Comparison of ENCODE assay signal across 1 cellular context in the genomic region with DNA sequence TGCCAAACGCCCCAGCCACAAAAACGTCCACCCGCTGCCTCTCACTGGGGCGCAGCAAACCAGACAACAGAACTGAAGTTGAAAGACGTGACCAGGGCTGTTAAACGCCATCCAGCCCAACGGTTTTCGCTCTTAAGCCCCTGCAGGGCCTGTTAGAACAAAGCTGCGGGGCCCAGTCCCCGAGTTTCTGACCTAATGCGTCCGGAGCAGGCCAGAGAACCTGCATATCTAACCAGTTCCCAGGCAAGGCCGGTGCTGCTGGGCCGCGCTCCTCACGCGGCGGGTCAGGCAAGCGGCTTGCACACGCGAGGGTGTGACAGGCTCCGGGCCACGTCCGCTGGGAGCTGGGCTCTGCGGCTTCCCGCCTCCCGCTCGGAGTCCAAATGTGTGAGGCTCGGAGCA.
TF ChIP-seq lines count a peak whose summit lies in the region.

No MANE protein-coding gene starts in this region.

TF ChIP-seq in HepG2, 621 proteins besides CTCF, POLR2A, EP300 and RAD21 (continued from another document):
- TF ChIP-seq, protein P1, sequence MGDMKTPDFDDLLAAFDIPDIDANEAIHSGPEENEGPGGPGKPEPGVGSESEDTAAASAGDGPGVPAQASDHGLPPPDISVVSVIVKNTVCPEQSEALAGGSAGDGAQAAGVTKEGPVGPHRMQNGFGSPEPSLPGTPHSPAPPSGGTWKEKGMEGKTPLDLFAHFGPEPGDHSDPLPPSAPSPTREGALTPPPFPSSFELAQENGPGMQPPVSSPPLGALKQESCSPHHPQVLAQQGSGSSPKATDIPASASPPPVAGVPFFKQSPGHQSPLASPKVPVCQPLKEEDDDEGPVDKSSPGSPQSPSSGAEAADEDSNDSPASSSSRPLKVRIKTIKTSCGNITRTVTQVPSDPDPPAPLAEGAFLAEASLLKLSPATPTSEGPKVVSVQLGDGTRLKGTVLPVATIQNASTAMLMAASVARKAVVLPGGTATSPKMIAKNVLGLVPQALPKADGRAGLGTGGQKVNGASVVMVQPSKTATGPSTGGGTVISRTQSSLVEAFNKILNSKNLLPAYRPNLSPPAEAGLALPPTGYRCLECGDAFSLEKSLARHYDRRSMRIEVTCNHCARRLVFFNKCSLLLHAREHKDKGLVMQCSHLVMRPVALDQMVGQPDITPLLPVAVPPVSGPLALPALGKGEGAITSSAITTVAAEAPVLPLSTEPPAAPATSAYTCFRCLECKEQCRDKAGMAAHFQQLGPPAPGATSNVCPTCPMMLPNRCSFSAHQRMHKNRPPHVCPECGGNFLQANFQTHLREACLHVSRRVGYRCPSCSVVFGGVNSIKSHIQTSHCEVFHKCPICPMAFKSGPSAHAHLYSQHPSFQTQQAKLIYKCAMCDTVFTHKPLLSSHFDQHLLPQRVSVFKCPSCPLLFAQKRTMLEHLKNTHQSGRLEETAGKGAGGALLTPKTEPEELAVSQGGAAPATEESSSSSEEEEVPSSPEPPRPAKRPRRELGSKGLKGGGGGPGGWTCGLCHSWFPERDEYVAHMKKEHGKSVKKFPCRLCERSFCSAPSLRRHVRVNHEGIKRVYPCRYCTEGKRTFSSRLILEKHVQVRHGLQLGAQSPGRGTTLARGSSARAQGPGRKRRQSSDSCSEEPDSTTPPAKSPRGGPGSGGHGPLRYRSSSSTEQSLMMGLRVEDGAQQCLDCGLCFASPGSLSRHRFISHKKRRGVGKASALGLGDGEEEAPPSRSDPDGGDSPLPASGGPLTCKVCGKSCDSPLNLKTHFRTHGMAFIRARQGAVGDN (CRISPR knock-in tag; IDR thresholded peaks at IDR 0.05): peak; percentile 76
- TF ChIP-seq ZFX (CRISPR knock-in tag; IDR thresholded peaks at IDR 0.05; ENCODE audit: low read depth) (0 out of 2 replicates have a peak, but pooled peaks have one; percentile 42), PRMT3 (CRISPR knock-in tag; IDR thresholded peaks at IDR 0.05; ENCODE audit: borderline replicate concordance, low read depth) (no peak), ZBTB38 (CRISPR knock-in tag; IDR thresholded peaks at IDR 0.05) (peak; percentile 96), HOXA3 (CRISPR knock-in tag; IDR thresholded peaks at IDR 0.05) (peak; percentile 38; the same call in 1 of the 2 replicates), RXRA (CRISPR knock-in tag; IDR thresholded peaks at IDR 0.05) (0 out of 2 replicates have a peak, but pooled peaks have one; percentile 15), ZBTB3 (CRISPR knock-in tag; IDR thresholded peaks at IDR 0.05; ENCODE audit: borderline replicate concordance, low read depth) (no peak)
